In genomic region chr14:98259881-98260280, GRCh38 we compare ENCODE assay signal across 22 cellular contexts.
A peak's percentile ranks its signal among the peaks of the same experiment; 100 is the strongest.
DNase-seq lines count a peak whose midpoint lies in the region; ATAC-seq and TF ChIP-seq lines count a peak whose summit lies in the region.
"Had no signal": no experiment of that assay in that cellular context is flagged by ENCODE, and none has a peak within 500 bp of the region (broad histone marks: within the 10 kb centered on the region; RNA-seq: fewer than 3 reads in every experiment).

No MANE protein-coding gene starts in this region.

- H3K79me2 ChIP-seq in mammary epithelial cell (ENCODE audit: insufficient read depth, low read length): no peaks in the 10 kb centered on the region

- dilution Hi-C loops in mammary epithelial cell (cut with HindIII; ENCODE audit: low sequenced_read_pairs): no loop called here

- no peak for TF ChIP-seq POLR2A in breast epithelium (IDR thresholded peaks at IDR 0.05)

- no peak overlapping the region for H3K9ac ChIP-seq in mammary epithelial cell (ENCODE audit: insufficient read depth, low read length)
- H3K9ac ChIP-seq: GM23248 had no signal

- CTCF ChIA-PET in mammary epithelial cell (lab: Charles Lee; ENCODE audit: low non-redundant PET): no interaction called here

- H3K36me3 ChIP-seq in mammary epithelial cell (ENCODE audit: insufficient read depth, low read length) (no peaks in the 10 kb centered on the region), breast epithelium (no peaks in the 10 kb centered on the region)

- H3K4me1 ChIP-seq in mammary epithelial cell (ENCODE audit: insufficient read depth, low read length): peaks cover 2% of the 10 kb centered on the region
- H3K4me1 ChIP-seq in breast epithelium: no peaks in the 10 kb centered on the region

- DNase-seq in mammary epithelial cell: peak; percentile 64
- no peak for DNase-seq in breast epithelium (ENCODE audit: low spot score in 2 of 2)
- peak; percentile 52 for DNase-seq in epithelial cell of esophagus (ENCODE audit: low read depth)
- peak in 1 of 2 donors; percentile 39 for DNase-seq in left colon
- DNase-seq in COR-L47 (lab: John Stamatoyannopoulos, UW): no peak
- DNase-seq in KBM-7: no peak
- DNase-seq in DMS79 treated with DMSO at 0.1 percent for 48 hours (lab: John Stamatoyannopoulos, UW): no peak
- DNase-seq: CD4-positive, CD25-positive, alpha-beta regulatory T cell; DMS153; EL; GM23248; HCEC 1CT; NCI-H1092 treated with DMSO at 0.1 percent for 48 hours; NCI-H146; NCI-H2029 treated with DMSO at 0.1 percent for 48 hours; NCI-H510A; NCI-H774; OCI-M1; SIG-M5 had no signal

- H3K27me3 ChIP-seq in mammary epithelial cell (ENCODE audit: insufficient read depth, low read length) (no peaks in the 10 kb centered on the region), breast epithelium (no peaks in the 10 kb centered on the region)

- H3K27ac ChIP-seq in mammary epithelial cell (ENCODE audit: insufficient read depth, low read depth, low read length) (no peak overlapping the region), breast epithelium (no peak overlapping the region)
- H3K27ac ChIP-seq: GM23248, HL-60 had no signal

- H3K9me3 ChIP-seq in mammary epithelial cell (replicated peaks; ENCODE audit: insufficient read depth, low read length) (no peaks in the 10 kb centered on the region), breast epithelium (no peaks in the 10 kb centered on the region)

- 57% methylated on average over 4 of the region's 4 CpGs for WGBS in mammary epithelial cell (ENCODE audit: low coverage, missing lambda C conversion rate)

- intact Hi-C loops in mammary epithelial cell (cut with micrococcal nuclease) (no loop called here), breast epithelium (cut with DNase I; ENCODE audit: low total_unique reads) (no loop called here), left colon (cut with DNase I, micrococcal nuclease) (no loop called here)

- H4K20me1 ChIP-seq in mammary epithelial cell (ENCODE audit: insufficient read depth, low read length): no peaks in the 10 kb centered on the region

- ATAC-seq in left colon: peak; percentile 93
- ATAC-seq in SK-N-SH treated with all-trans-retinoic acid at 6 μM for 48 hours: no peak
- ATAC-seq: GM12878 had no signal

- TF ChIP-seq CTCF in mammary epithelial cell (conservative IDR thresholded peaks at IDR 0.05 in 1 of 2, IDR thresholded peaks at IDR 0.05 in 1 of 2; ENCODE audit: extremely low read depth in 1 of 2, insufficient read depth in 1 of 2, low read depth in 1 of 2, low read length in 2 of 2) (no peak), breast epithelium (IDR thresholded peaks at IDR 0.05) (no peak), epithelial cell of esophagus (IDR thresholded peaks at IDR 0.05; ENCODE audit: insufficient read depth, low read depth, low read length, missing control alignments) (no peak)

- no TSS peak for BruUV-seq in mammary epithelial cell (replicated peaks; lab: Mats Ljungman, UMichigan)

- H2AFZ ChIP-seq in mammary epithelial cell (ENCODE audit: low read depth, low read length): no peak overlapping the region
- H2AFZ ChIP-seq: GM23248 had no signal

- H3K4me2 ChIP-seq in mammary epithelial cell (ENCODE audit: insufficient read depth, low read depth, low read length): no peak overlapping the region

- no peak overlapping the region for H3K4me3 ChIP-seq in mammary epithelial cell (replicated peaks in 1 of 3; ENCODE audit: insufficient read depth in 1 of 3, low read depth in 2 of 3, low read length in 3 of 3)
- H3K4me3 ChIP-seq in breast epithelium: no peak overlapping the region
- no peak overlapping the region for H3K4me3 ChIP-seq in epithelial cell of esophagus (ENCODE audit: low read length)
- H3K4me3 ChIP-seq: GM12878, GM23248 had no signal

- in situ Hi-C loops in mammary epithelial cell (cut with MboI; ENCODE audit: low sequenced_read_pairs in 2 of 2) (no loop called here), KBM-7 (cut with MboI; ENCODE audit: low pct_unique_long_range_greater_than_20kb, low sequenced_read_pairs) (no loop called here)

TF ChIP-seq in SK-N-SH treated with all-trans-retinoic acid at 6 μM for 48 hours, 23 proteins besides CTCF, POLR2A, EP300 and RAD21:
- TF ChIP-seq TSHZ2 (CRISPR knock-in tag; IDR thresholded peaks at IDR 0.05): no peak
- no peak for TF ChIP-seq ZFP30 (CRISPR knock-in tag; IDR thresholded peaks at IDR 0.05)
- no peak for TF ChIP-seq GLIS3 (CRISPR knock-in tag; IDR thresholded peaks at IDR 0.05)

Comparison
In these comparisons a context has a peak if more than half of its experiments do, and no peak if none do; other contexts are left out.
1. DNase-seq: peak in mammary epithelial cell (single experiment) and epithelial cell of esophagus (single experiment); none in breast epithelium (0 of 2), COR-L47 (single experiment), KBM-7 (single experiment) and DMS79 treated with DMSO at 0.1 percent for 48 hours (single experiment).